Comparison of ENCODE assay signal across 1 cellular context in the genomic region with DNA sequence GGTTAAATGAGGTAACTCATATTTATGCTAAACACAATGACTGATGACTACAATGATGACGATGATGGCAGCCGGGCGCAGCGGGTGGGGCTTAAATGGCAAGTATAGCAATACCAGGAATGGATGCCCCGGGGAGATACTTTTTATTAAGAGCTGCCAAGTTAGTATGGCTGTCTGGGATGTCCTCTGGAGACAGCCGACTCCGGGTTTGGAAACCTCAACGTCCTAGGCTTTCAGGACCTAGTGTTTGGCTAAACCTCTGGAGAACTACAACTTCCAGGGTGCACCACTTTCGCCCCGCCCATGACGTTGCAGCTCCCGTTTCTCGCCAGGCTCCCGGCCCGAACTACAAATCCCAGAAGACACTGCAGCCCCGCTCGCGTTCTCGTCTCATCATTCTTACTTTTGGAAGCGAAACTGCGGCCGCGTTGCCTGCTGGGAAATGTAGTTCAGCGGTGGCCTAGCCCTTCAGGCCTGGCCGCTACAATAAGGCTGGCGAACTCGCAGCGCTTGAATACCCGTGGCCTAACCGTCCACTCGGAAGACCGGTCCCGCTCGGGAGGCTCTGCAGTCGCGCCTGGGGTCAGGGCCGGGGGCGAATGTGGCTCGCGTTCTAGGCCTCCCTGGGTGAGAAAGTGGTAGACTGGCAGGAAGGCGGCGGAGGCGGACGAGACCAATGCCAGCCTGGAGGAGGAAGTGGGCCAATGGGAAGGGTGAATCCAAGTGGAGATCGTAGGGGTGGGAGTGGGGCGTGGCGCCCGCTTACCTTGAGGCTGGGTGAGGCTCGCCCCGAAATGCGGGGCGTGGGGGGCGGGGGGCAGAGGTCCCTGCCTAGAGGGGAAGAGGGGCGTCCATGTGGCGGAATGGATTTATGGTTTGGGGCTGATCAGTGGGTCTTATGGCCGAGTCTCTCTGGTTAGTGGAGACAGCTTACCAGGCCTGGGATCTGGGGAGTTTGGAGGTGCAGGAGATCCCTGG.
A peak's percentile ranks its signal among the peaks of the same experiment; 100 is the strongest.
TF ChIP-seq lines count a peak whose summit lies in the region.

A gene (plus strand): TSS at position 463 of the 978 bp plus-strand sequence. CDS start 2,221 bp downstream, outside the sequence.

TF ChIP-seq in K562, 482 proteins besides CTCF, POLR2A, EP300 and RAD21 (continued from another document and continues in another):
- TF ChIP-seq, protein P1, sequence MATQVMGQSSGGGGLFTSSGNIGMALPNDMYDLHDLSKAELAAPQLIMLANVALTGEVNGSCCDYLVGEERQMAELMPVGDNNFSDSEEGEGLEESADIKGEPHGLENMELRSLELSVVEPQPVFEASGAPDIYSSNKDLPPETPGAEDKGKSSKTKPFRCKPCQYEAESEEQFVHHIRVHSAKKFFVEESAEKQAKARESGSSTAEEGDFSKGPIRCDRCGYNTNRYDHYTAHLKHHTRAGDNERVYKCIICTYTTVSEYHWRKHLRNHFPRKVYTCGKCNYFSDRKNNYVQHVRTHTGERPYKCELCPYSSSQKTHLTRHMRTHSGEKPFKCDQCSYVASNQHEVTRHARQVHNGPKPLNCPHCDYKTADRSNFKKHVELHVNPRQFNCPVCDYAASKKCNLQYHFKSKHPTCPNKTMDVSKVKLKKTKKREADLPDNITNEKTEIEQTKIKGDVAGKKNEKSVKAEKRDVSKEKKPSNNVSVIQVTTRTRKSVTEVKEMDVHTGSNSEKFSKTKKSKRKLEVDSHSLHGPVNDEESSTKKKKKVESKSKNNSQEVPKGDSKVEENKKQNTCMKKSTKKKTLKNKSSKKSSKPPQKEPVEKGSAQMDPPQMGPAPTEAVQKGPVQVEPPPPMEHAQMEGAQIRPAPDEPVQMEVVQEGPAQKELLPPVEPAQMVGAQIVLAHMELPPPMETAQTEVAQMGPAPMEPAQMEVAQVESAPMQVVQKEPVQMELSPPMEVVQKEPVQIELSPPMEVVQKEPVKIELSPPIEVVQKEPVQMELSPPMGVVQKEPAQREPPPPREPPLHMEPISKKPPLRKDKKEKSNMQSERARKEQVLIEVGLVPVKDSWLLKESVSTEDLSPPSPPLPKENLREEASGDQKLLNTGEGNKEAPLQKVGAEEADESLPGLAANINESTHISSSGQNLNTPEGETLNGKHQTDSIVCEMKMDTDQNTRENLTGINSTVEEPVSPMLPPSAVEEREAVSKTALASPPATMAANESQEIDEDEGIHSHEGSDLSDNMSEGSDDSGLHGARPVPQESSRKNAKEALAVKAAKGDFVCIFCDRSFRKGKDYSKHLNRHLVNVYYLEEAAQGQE (CRISPR knock-in tag; IDR thresholded peaks at IDR 0.05; ENCODE audit: low read depth): peak; percentile 41; the same call in 1 of the 2 replicates
- TF ChIP-seq, protein P2, sequence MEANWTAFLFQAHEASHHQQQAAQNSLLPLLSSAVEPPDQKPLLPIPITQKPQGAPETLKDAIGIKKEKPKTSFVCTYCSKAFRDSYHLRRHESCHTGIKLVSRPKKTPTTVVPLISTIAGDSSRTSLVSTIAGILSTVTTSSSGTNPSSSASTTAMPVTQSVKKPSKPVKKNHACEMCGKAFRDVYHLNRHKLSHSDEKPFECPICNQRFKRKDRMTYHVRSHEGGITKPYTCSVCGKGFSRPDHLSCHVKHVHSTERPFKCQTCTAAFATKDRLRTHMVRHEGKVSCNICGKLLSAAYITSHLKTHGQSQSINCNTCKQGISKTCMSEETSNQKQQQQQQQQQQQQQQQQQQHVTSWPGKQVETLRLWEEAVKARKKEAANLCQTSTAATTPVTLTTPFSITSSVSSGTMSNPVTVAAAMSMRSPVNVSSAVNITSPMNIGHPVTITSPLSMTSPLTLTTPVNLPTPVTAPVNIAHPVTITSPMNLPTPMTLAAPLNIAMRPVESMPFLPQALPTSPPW (CRISPR knock-in tag; IDR thresholded peaks at IDR 0.05): no peak; the same call in 1 of the 2 replicates
- peak; percentile 95 for TF ChIP-seq CREM (IDR thresholded peaks at IDR 0.05; ENCODE audit: low read depth)
- TF ChIP-seq MTA2 (IDR thresholded peaks at IDR 0.05; ENCODE audit: low read depth): no peak
- TF ChIP-seq NR4A1 (CRISPR knock-in tag; IDR thresholded peaks at IDR 0.05): no peak
- peak; percentile 44; the same call in 1 of the 2 replicates for TF ChIP-seq NR4A1 (tag; IDR thresholded peaks at IDR 0.05)
- TF ChIP-seq, protein P3, sequence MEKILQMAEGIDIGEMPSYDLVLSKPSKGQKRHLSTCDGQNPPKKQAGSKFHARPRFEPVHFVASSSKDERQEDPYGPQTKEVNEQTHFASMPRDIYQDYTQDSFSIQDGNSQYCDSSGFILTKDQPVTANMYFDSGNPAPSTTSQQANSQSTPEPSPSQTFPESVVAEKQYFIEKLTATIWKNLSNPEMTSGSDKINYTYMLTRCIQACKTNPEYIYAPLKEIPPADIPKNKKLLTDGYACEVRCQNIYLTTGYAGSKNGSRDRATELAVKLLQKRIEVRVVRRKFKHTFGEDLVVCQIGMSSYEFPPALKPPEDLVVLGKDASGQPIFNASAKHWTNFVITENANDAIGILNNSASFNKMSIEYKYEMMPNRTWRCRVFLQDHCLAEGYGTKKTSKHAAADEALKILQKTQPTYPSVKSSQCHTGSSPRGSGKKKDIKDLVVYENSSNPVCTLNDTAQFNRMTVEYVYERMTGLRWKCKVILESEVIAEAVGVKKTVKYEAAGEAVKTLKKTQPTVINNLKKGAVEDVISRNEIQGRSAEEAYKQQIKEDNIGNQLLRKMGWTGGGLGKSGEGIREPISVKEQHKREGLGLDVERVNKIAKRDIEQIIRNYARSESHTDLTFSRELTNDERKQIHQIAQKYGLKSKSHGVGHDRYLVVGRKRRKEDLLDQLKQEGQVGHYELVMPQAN (IDR thresholded peaks at IDR 0.05; ENCODE audit: borderline replicate concordance): peak; percentile 55; the same call in 1 of the 2 replicates
- TF ChIP-seq MYNN (IDR thresholded peaks at IDR 0.05): 0 out of 2 replicates have a peak, but pooled peaks have one; percentile 48
- TF ChIP-seq MYNN (CRISPR knock-in tag; IDR thresholded peaks at IDR 0.05): no peak
- TF ChIP-seq, protein P4, sequence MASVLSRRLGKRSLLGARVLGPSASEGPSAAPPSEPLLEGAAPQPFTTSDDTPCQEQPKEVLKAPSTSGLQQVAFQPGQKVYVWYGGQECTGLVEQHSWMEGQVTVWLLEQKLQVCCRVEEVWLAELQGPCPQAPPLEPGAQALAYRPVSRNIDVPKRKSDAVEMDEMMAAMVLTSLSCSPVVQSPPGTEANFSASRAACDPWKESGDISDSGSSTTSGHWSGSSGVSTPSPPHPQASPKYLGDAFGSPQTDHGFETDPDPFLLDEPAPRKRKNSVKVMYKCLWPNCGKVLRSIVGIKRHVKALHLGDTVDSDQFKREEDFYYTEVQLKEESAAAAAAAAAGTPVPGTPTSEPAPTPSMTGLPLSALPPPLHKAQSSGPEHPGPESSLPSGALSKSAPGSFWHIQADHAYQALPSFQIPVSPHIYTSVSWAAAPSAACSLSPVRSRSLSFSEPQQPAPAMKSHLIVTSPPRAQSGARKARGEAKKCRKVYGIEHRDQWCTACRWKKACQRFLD (CRISPR knock-in tag; IDR thresholded peaks at IDR 0.05): peak; percentile 82
- no peak for TF ChIP-seq ATF1 (CRISPR knock-in tag; IDR thresholded peaks at IDR 0.05)
- peak; percentile 97 for TF ChIP-seq ATF1 (tag; IDR thresholded peaks at IDR 0.05)
- TF ChIP-seq SRF (CRISPR knock-in tag; IDR thresholded peaks at IDR 0.05): 0 out of 4 replicates have a peak, but pooled peaks of 1 of the 2 experiments have one; percentile 23
- TF ChIP-seq EGR1 (conservative IDR thresholded peaks at IDR 0.05): peak; percentile 26
- TF ChIP-seq GTF2A2 (tag; IDR thresholded peaks at IDR 0.05): no peak
- TF ChIP-seq, protein P5, sequence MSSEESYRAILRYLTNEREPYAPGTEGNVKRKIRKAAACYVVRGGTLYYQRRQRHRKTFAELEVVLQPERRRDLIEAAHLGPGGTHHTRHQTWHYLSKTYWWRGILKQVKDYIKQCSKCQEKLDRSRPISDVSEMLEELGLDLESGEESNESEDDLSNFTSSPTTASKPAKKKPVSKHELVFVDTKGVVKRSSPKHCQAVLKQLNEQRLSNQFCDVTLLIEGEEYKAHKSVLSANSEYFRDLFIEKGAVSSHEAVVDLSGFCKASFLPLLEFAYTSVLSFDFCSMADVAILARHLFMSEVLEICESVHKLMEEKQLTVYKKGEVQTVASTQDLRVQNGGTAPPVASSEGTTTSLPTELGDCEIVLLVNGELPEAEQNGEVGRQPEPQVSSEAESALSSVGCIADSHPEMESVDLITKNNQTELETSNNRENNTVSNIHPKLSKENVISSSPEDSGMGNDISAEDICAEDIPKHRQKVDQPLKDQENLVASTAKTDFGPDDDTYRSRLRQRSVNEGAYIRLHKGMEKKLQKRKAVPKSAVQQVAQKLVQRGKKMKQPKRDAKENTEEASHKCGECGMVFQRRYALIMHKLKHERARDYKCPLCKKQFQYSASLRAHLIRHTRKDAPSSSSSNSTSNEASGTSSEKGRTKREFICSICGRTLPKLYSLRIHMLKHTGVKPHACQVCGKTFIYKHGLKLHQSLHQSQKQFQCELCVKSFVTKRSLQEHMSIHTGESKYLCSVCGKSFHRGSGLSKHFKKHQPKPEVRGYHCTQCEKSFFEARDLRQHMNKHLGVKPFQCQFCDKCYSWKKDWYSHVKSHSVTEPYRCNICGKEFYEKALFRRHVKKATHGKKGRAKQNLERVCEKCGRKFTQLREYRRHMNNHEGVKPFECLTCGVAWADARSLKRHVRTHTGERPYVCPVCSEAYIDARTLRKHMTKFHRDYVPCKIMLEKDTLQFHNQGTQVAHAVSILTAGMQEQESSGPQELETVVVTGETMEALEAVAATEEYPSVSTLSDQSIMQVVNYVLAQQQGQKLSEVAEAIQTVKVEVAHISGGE (CRISPR knock-in tag; IDR thresholded peaks at IDR 0.05): peak in 1 of 3 experiments; percentile 61; a peak in 1 of 6 replicates
- TF ChIP-seq ZNF644 (tag; IDR thresholded peaks at IDR 0.05; ENCODE audit: low read depth): peak; percentile 88; the same call in 1 of the 2 replicates
- TF ChIP-seq, protein P6, sequence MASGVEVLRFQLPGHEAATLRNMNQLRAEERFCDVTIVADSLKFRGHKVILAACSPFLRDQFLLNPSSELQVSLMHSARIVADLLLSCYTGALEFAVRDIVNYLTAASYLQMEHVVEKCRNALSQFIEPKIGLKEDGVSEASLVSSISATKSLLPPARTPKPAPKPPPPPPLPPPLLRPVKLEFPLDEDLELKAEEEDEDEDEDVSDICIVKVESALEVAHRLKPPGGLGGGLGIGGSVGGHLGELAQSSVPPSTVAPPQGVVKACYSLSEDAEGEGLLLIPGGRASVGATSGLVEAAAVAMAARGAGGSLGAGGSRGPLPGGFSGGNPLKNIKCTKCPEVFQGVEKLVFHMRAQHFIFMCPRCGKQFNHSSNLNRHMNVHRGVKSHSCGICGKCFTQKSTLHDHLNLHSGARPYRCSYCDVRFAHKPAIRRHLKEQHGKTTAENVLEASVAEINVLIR (CRISPR knock-in tag; IDR thresholded peaks at IDR 0.05): peak; percentile 70
- TF ChIP-seq DPF2 (IDR thresholded peaks at IDR 0.05): 0 out of 2 replicates have a peak, but pooled peaks have one; percentile 29
- TF ChIP-seq NFE2 (IDR thresholded peaks at IDR 0.05; ENCODE audit: low read depth): peak; percentile 68
- TF ChIP-seq TEAD4 (IDR thresholded peaks at IDR 0.05; ENCODE audit: low read length): no peak
- TF ChIP-seq TEAD4 (CRISPR knock-in tag; IDR thresholded peaks at IDR 0.05; ENCODE audit: borderline replicate concordance): no peak
- peak; percentile 89 for TF ChIP-seq RBFOX2 (IDR thresholded peaks at IDR 0.05; ENCODE audit: low read depth, low read length)
- TF ChIP-seq, protein P7, sequence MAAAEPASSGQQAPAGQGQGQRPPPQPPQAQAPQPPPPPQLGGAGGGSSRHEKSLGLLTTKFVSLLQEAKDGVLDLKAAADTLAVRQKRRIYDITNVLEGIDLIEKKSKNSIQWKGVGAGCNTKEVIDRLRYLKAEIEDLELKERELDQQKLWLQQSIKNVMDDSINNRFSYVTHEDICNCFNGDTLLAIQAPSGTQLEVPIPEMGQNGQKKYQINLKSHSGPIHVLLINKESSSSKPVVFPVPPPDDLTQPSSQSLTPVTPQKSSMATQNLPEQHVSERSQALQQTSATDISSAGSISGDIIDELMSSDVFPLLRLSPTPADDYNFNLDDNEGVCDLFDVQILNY (CRISPR knock-in tag; IDR thresholded peaks at IDR 0.05): no peak
- peak; percentile 89 for TF ChIP-seq CREB1 (IDR thresholded peaks at IDR 0.05)
- peak; percentile 90 for TF ChIP-seq CREB1 (CRISPR knock-in tag; IDR thresholded peaks at IDR 0.05)
- 0 out of 2 replicates have a peak, but pooled peaks have one; percentile 47 for TF ChIP-seq FOXJ2 (tag; IDR thresholded peaks at IDR 0.05)
- TF ChIP-seq BACH1 (tag; IDR thresholded peaks at IDR 0.05): peak; percentile 45; the same call in 1 of the 2 replicates
- TF ChIP-seq, protein P8, sequence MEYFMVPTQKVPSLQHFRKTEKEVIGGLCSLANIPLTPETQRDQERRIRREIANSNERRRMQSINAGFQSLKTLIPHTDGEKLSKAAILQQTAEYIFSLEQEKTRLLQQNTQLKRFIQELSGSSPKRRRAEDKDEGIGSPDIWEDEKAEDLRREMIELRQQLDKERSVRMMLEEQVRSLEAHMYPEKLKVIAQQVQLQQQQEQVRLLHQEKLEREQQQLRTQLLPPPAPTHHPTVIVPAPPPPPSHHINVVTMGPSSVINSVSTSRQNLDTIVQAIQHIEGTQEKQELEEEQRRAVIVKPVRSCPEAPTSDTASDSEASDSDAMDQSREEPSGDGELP (CRISPR knock-in tag; IDR thresholded peaks at IDR 0.05; ENCODE audit: borderline replicate concordance): peak; percentile 80
- TF ChIP-seq, protein P9, sequence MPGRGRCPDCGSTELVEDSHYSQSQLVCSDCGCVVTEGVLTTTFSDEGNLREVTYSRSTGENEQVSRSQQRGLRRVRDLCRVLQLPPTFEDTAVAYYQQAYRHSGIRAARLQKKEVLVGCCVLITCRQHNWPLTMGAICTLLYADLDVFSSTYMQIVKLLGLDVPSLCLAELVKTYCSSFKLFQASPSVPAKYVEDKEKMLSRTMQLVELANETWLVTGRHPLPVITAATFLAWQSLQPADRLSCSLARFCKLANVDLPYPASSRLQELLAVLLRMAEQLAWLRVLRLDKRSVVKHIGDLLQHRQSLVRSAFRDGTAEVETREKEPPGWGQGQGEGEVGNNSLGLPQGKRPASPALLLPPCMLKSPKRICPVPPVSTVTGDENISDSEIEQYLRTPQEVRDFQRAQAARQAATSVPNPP (IDR thresholded peaks at IDR 0.05; ENCODE audit: borderline replicate concordance, insufficient read depth, insufficient read length): no peak
- TF ChIP-seq ZNF589 (CRISPR knock-in tag; IDR thresholded peaks at IDR 0.05; ENCODE audit: low read depth): peak; percentile 79; the same call in 1 of the 2 replicates
- TF ChIP-seq, protein P10, sequence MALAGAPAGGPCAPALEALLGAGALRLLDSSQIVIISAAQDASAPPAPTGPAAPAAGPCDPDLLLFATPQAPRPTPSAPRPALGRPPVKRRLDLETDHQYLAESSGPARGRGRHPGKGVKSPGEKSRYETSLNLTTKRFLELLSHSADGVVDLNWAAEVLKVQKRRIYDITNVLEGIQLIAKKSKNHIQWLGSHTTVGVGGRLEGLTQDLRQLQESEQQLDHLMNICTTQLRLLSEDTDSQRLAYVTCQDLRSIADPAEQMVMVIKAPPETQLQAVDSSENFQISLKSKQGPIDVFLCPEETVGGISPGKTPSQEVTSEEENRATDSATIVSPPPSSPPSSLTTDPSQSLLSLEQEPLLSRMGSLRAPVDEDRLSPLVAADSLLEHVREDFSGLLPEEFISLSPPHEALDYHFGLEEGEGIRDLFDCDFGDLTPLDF (CRISPR knock-in tag; IDR thresholded peaks at IDR 0.05): no peak
- TF ChIP-seq MAZ (CRISPR knock-in tag; conservative IDR thresholded peaks at IDR 0.05 in 1 of 2, IDR thresholded peaks at IDR 0.05 in 1 of 2): peak; percentile 40 to 57; a peak in 3 of 4 replicates
